In genomic region chr11:59973097-59973496, GRCh38 we compare ENCODE assay signal across 39 cellular contexts. TPM values are rescaled to one million over a fixed set of nuclear protein-coding genes. Genes with fewer than 3 reads are reported as not detected.
"Had no signal": no experiment of that assay in that cellular context is flagged by ENCODE, and none has a peak within 500 bp of the region (broad histone marks: within the 10 kb centered on the region; RNA-seq: fewer than 3 reads in every experiment).

No MANE protein-coding gene starts in this region.

- H3K36me3 Mint-ChIP-seq: activated naive CD4-positive, alpha-beta T cell treated with anti-CD3 and anti-CD28 coated beads, Interleukin-2, amount 50 U/mL, for 72 hours; activated naive CD8-positive, alpha-beta T cell treated with anti-CD3 and anti-CD28 coated beads for 36 hours had no signal

- H3K36me3 ChIP-seq: adrenal gland, brain microvascular endothelial cell, breast epithelium had no signal

- H3K4me3 ChIP-seq: adrenal gland, body of pancreas, breast epithelium had no signal

- H3K27me3 Mint-ChIP-seq: activated CD4-positive, alpha-beta T cell treated with anti-CD3 and anti-CD28 coated beads for 36 hours had no signal

- H3K27me3 ChIP-seq: adrenal gland, body of pancreas, brain microvascular endothelial cell, breast epithelium had no signal

- H3K4me1 ChIP-seq: adrenal gland, body of pancreas, breast epithelium had no signal

- H3K9me3 ChIP-seq: adrenal gland, body of pancreas, breast epithelium had no signal

- H3K4me1 Mint-ChIP-seq: activated CD4-positive, alpha-beta memory T cell treated with anti-CD3 and anti-CD28 coated beads, Interleukin-2, amount 10 ng/mL, durations not matched to agents 7 days and 5 days; activated CD4-positive, alpha-beta T cell treated with anti-CD3 and anti-CD28 coated beads for 36 hours; activated CD4-positive, alpha-beta T cell treated with anti-CD3 and anti-CD28 coated beads, Interleukin-2, amount 10 ng/mL, durations not matched to agents 7 days and 5 days; activated naive CD8-positive, alpha-beta T cell treated with anti-CD3 and anti-CD28 coated beads for 36 hours; activated T-helper 17 cell treated with anti-CD3 and anti-CD28 coated beads, Interleukin-2, amount 50 U/mL, for 72 hours had no signal

- H3K27ac ChIP-seq: adrenal gland, body of pancreas, brain microvascular endothelial cell, breast epithelium, VCaP had no signal

- H3K4me3 Mint-ChIP-seq: activated CD4-positive, alpha-beta memory T cell treated with anti-CD3 and anti-CD28 coated beads, Interleukin-2, amount 10 ng/mL, durations not matched to agents 7 days and 5 days; activated CD4-positive, alpha-beta T cell treated with anti-CD3 and anti-CD28 coated beads for 36 hours; activated CD4-positive, alpha-beta T cell treated with anti-CD3 and anti-CD28 coated beads, Interleukin-2, amount 10 ng/mL, durations not matched to agents 7 days and 5 days; activated naive CD4-positive, alpha-beta T cell treated with anti-CD3 and anti-CD28 coated beads for 36 hours; activated naive CD8-positive, alpha-beta T cell treated with anti-CD3 and anti-CD28 coated beads for 36 hours; activated T-cell treated with anti-CD3 and anti-CD28 coated beads, Interleukin-2, amount 50 U/mL, for 4 hours; activated T-cell treated with anti-CD3 and anti-CD28 coated beads, Interleukin-2, amount 50 U/mL, for 72 hours; activated T-helper 1 cell treated with anti-CD3 and anti-CD28 coated beads, Interleukin-12 subunit alpha, Interleukin-12 subunit beta, Interleukin-2, Interleukin-4 antibody, amounts not matched to agents 30 ng/mL and 10 ng/mL and 1 ng/mL, durations not matched to agents 14 hours and 24 hours and 36 hours; activated T-helper 17 cell treated with anti-CD3 and anti-CD28 coated beads, Interleukin-2, amount 50 U/mL, for 72 hours; T-helper 1 cell treated with Interleukin-12 subunit alpha and Interleukin-12 subunit beta and Interleukin-4 antibody, amounts not matched to agents 30 μg/mL and 1 μg/mL, for 36 hours; T-helper 2 cell treated with Interferon-gamma antibody and Interleukin-4, amounts not matched to agents 5 μg/mL and 100 μg/mL, for 36 hours had no signal

- ATAC-seq: activated CD4-positive, alpha-beta T cell treated with anti-CD3 and anti-CD28 coated beads for 36 hours; activated CD4-positive, CD25-positive, alpha-beta regulatory T cell treated with anti-CD3 and anti-CD28 coated beads, Interleukin-2, amount 50 U/mL, for 24 hours; activated naive CD4-positive, alpha-beta T cell treated with anti-CD3 and anti-CD28 coated beads, Interleukin-2, amount 50 U/mL, for 72 hours; activated T-cell treated with anti-CD3 and anti-CD28 coated beads, Interleukin-2, amount 50 U/mL, for 4 hours; activated T-cell treated with anti-CD3 and anti-CD28 coated beads, Interleukin-2, amount 50 U/mL, for 72 hours; activated T-helper 17 cell treated with anti-CD3 and anti-CD28 coated beads, Interleukin-2, amount 50 U/mL, for 72 hours; body of pancreas had no signal

- H3K9me3 Mint-ChIP-seq: activated CD4-positive, alpha-beta memory T cell treated with anti-CD3 and anti-CD28 coated beads, Interleukin-2, amount 10 ng/mL, durations not matched to agents 7 days and 5 days; activated CD4-positive, alpha-beta T cell treated with anti-CD3 and anti-CD28 coated beads, Interleukin-2, amount 10 ng/mL, durations not matched to agents 7 days and 5 days; activated naive CD4-positive, alpha-beta T cell treated with anti-CD3 and anti-CD28 coated beads for 36 hours; activated naive CD4-positive, alpha-beta T cell treated with anti-CD3 and anti-CD28 coated beads, Interleukin-2, amount 50 U/mL, for 72 hours; activated naive CD8-positive, alpha-beta T cell treated with anti-CD3 and anti-CD28 coated beads for 36 hours; activated T-cell treated with anti-CD3 and anti-CD28 coated beads, Interleukin-2, amount 50 U/mL, for 4 hours; activated T-cell treated with anti-CD3 and anti-CD28 coated beads, Interleukin-2, amount 50 U/mL, for 72 hours; activated T-helper 1 cell treated with anti-CD3 and anti-CD28 coated beads, Interleukin-12 subunit alpha, Interleukin-12 subunit beta, Interleukin-2, Interleukin-4 antibody, amounts not matched to agents 30 ng/mL and 10 ng/mL and 1 ng/mL, durations not matched to agents 14 hours and 24 hours and 36 hours; activated T-helper 17 cell treated with anti-CD3 and anti-CD28 coated beads, Interleukin-2, amount 50 U/mL, for 72 hours; T-helper 1 cell treated with Interleukin-12 subunit alpha and Interleukin-12 subunit beta and Interleukin-4 antibody, amounts not matched to agents 30 μg/mL and 1 μg/mL, for 36 hours; T-helper 2 cell treated with Interferon-gamma antibody and Interleukin-4, amounts not matched to agents 5 μg/mL and 100 μg/mL, for 36 hours had no signal

- H3K27ac Mint-ChIP-seq: activated CD4-positive, alpha-beta memory T cell treated with anti-CD3 and anti-CD28 coated beads, Interleukin-2, amount 10 ng/mL, durations not matched to agents 7 days and 5 days; activated CD4-positive, alpha-beta T cell treated with anti-CD3 and anti-CD28 coated beads for 36 hours; activated CD4-positive, alpha-beta T cell treated with anti-CD3 and anti-CD28 coated beads, Interleukin-2, amount 10 ng/mL, durations not matched to agents 7 days and 5 days; activated naive CD4-positive, alpha-beta T cell treated with anti-CD3 and anti-CD28 coated beads for 36 hours; activated naive CD4-positive, alpha-beta T cell treated with anti-CD3 and anti-CD28 coated beads, Interleukin-2, amount 50 U/mL, for 72 hours; activated naive CD8-positive, alpha-beta T cell treated with anti-CD3 and anti-CD28 coated beads for 36 hours; activated T-cell treated with anti-CD3 and anti-CD28 coated beads, Interleukin-2, amount 50 U/mL, for 72 hours; activated T-helper 1 cell treated with anti-CD3 and anti-CD28 coated beads, Interleukin-12 subunit alpha, Interleukin-12 subunit beta, Interleukin-2, Interleukin-4 antibody, amounts not matched to agents 30 ng/mL and 10 ng/mL and 1 ng/mL, durations not matched to agents 14 hours and 24 hours and 36 hours; activated T-helper 17 cell treated with anti-CD3 and anti-CD28 coated beads, Interleukin-2, amount 50 U/mL, for 72 hours; T-helper 1 cell treated with Interleukin-12 subunit alpha and Interleukin-12 subunit beta and Interleukin-4 antibody, amounts not matched to agents 30 μg/mL and 1 μg/mL, for 36 hours; T-helper 2 cell treated with Interferon-gamma antibody and Interleukin-4, amounts not matched to agents 5 μg/mL and 100 μg/mL, for 36 hours had no signal

- DNase-seq: activated CD4-positive, alpha-beta memory T cell treated with anti-CD3 and anti-CD28 coated beads, Interleukin-2, amount 10 ng/mL, durations not matched to agents 7 days and 5 days; activated CD4-positive, alpha-beta T cell treated with anti-CD3 and anti-CD28 coated beads for 1 hour; activated CD4-positive, alpha-beta T cell treated with anti-CD3 and anti-CD28 coated beads for 36 hours; activated CD4-positive, alpha-beta T cell treated with anti-CD3 and anti-CD28 coated beads for 48 hours; activated CD4-positive, alpha-beta T cell treated with anti-CD3 and anti-CD28 coated beads, Interleukin-2, amount 10 ng/mL, durations not matched to agents 7 days and 5 days; activated CD4-positive, alpha-beta T cell treated with anti-CD3 and anti-CD28 coated beads, Interleukin-2, amount 50 U/mL, for 48 hours; activated CD4-positive, CD25-positive, alpha-beta regulatory T cell; activated CD8-positive, alpha-beta memory T cell treated with anti-CD3 and anti-CD28 coated beads, Interleukin-2, amount 50 U/mL, for 4 hours; activated effector memory CD4-positive, alpha-beta T cell treated with anti-CD3 and anti-CD28 coated beads, Interleukin-2, amount 50 U/mL, for 16 hours; activated gamma-delta T cell treated with Interleukin-2 at 50 U/mL for 16 hours; activated naive CD4-positive, alpha-beta T cell; activated naive CD4-positive, alpha-beta T cell treated with anti-CD3 and anti-CD28 coated beads for 36 hours; activated naive CD4-positive, alpha-beta T cell treated with anti-CD3 and anti-CD28 coated beads, Interleukin-2, amount 50 U/mL, for 16 hours; activated naive CD8-positive, alpha-beta T cell treated with anti-CD3 and anti-CD28 coated beads for 36 hours; activated T-cell treated with anti-CD3 and anti-CD28 coated beads for 4 hours; activated T-cell treated with anti-CD3 and anti-CD28 coated beads, Interleukin-2, amount 50 U/mL, for 1 hour; activated T-cell treated with anti-CD3 and anti-CD28 coated beads, Interleukin-2, amount 50 U/mL, for 4 hours; activated T-cell treated with anti-CD3 and anti-CD28 coated beads, Interleukin-2, amount 50 U/mL, for 72 hours; adrenal gland; amniotic stem cell; aorta; body of pancreas; brain microvascular endothelial cell; central memory CD4-positive, alpha-beta T cell; T-helper 1 cell; T-helper 2 cell; T-helper 9 cell had no signal

RNA-seq across cellular contexts. Expression of gene OOSP4A, which starts 9.3 kb away (rescaled TPM):
- total RNA-seq: activated CD4-positive, alpha-beta memory T cell treated with anti-CD3 and anti-CD28 coated beads, Interleukin-2, amount 10 ng/mL, durations not matched to agents 7 days and 5 days; activated CD4-positive, alpha-beta T cell treated with anti-CD3 and anti-CD28 coated beads for 36 hours; activated CD4-positive, alpha-beta T cell treated with anti-CD3 and anti-CD28 coated beads, Interleukin-2, amount 10 ng/mL, durations not matched to agents 7 days and 5 days; activated CD8-positive, alpha-beta memory T cell treated with anti-CD3 and anti-CD28 coated beads for 36 hours; activated naive CD4-positive, alpha-beta T cell treated with anti-CD3 and anti-CD28 coated beads for 36 hours; activated naive CD4-positive, alpha-beta T cell treated with anti-CD3 and anti-CD28 coated beads, Interleukin-2, amount 50 U/mL, for 72 hours; activated naive CD8-positive, alpha-beta T cell treated with anti-CD3 and anti-CD28 coated beads for 36 hours; activated T-cell treated with anti-CD3 and anti-CD28 coated beads, Interleukin-2, amount 50 U/mL, for 4 hours; activated T-cell treated with anti-CD3 and anti-CD28 coated beads, Interleukin-2, amount 50 U/mL, for 72 hours; activated T-helper 1 cell treated with anti-CD3 and anti-CD28 coated beads, Interleukin-12 subunit alpha, Interleukin-12 subunit beta, Interleukin-2, Interleukin-4 antibody, amounts not matched to agents 30 ng/mL and 10 ng/mL and 1 ng/mL, durations not matched to agents 14 hours and 24 hours and 36 hours; activated T-helper 17 cell treated with anti-CD3 and anti-CD28 coated beads, Interleukin-2, amount 50 U/mL, for 72 hours; adrenal gland; aorta; astrocyte; body of pancreas; breast epithelium; cardiac septum; cerebellum had no signal
- polyA plus RNA-seq: adrenal gland, aorta had no signal

RNA-seq across cellular contexts. Expression of gene OOSP1, which starts 34.9 kb away (rescaled TPM):
- total RNA-seq: activated CD4-positive, alpha-beta memory T cell treated with anti-CD3 and anti-CD28 coated beads, Interleukin-2, amount 10 ng/mL, durations not matched to agents 7 days and 5 days; activated CD4-positive, alpha-beta T cell treated with anti-CD3 and anti-CD28 coated beads for 36 hours; activated CD4-positive, alpha-beta T cell treated with anti-CD3 and anti-CD28 coated beads, Interleukin-2, amount 10 ng/mL, durations not matched to agents 7 days and 5 days; activated CD8-positive, alpha-beta memory T cell treated with anti-CD3 and anti-CD28 coated beads for 36 hours; activated naive CD4-positive, alpha-beta T cell treated with anti-CD3 and anti-CD28 coated beads for 36 hours; activated naive CD4-positive, alpha-beta T cell treated with anti-CD3 and anti-CD28 coated beads, Interleukin-2, amount 50 U/mL, for 72 hours; activated naive CD8-positive, alpha-beta T cell treated with anti-CD3 and anti-CD28 coated beads for 36 hours; activated T-cell treated with anti-CD3 and anti-CD28 coated beads, Interleukin-2, amount 50 U/mL, for 4 hours; activated T-cell treated with anti-CD3 and anti-CD28 coated beads, Interleukin-2, amount 50 U/mL, for 72 hours; activated T-helper 1 cell treated with anti-CD3 and anti-CD28 coated beads, Interleukin-12 subunit alpha, Interleukin-12 subunit beta, Interleukin-2, Interleukin-4 antibody, amounts not matched to agents 30 ng/mL and 10 ng/mL and 1 ng/mL, durations not matched to agents 14 hours and 24 hours and 36 hours; activated T-helper 17 cell treated with anti-CD3 and anti-CD28 coated beads, Interleukin-2, amount 50 U/mL, for 72 hours; adrenal gland; aorta; astrocyte; body of pancreas; breast epithelium; cardiac septum; cerebellum had no signal
- polyA plus RNA-seq: adrenal gland, aorta had no signal

RNA-seq across cellular contexts. Expression of gene OOSP4B, which starts 43.9 kb away (rescaled TPM):
- total RNA-seq: activated CD4-positive, alpha-beta memory T cell treated with anti-CD3 and anti-CD28 coated beads, Interleukin-2, amount 10 ng/mL, durations not matched to agents 7 days and 5 days; activated CD4-positive, alpha-beta T cell treated with anti-CD3 and anti-CD28 coated beads for 36 hours; activated CD4-positive, alpha-beta T cell treated with anti-CD3 and anti-CD28 coated beads, Interleukin-2, amount 10 ng/mL, durations not matched to agents 7 days and 5 days; activated CD8-positive, alpha-beta memory T cell treated with anti-CD3 and anti-CD28 coated beads for 36 hours; activated naive CD4-positive, alpha-beta T cell treated with anti-CD3 and anti-CD28 coated beads for 36 hours; activated naive CD4-positive, alpha-beta T cell treated with anti-CD3 and anti-CD28 coated beads, Interleukin-2, amount 50 U/mL, for 72 hours; activated naive CD8-positive, alpha-beta T cell treated with anti-CD3 and anti-CD28 coated beads for 36 hours; activated T-cell treated with anti-CD3 and anti-CD28 coated beads, Interleukin-2, amount 50 U/mL, for 4 hours; activated T-cell treated with anti-CD3 and anti-CD28 coated beads, Interleukin-2, amount 50 U/mL, for 72 hours; activated T-helper 1 cell treated with anti-CD3 and anti-CD28 coated beads, Interleukin-12 subunit alpha, Interleukin-12 subunit beta, Interleukin-2, Interleukin-4 antibody, amounts not matched to agents 30 ng/mL and 10 ng/mL and 1 ng/mL, durations not matched to agents 14 hours and 24 hours and 36 hours; activated T-helper 17 cell treated with anti-CD3 and anti-CD28 coated beads, Interleukin-2, amount 50 U/mL, for 72 hours; adrenal gland; aorta; astrocyte; body of pancreas; breast epithelium; cardiac septum; cerebellum had no signal
- polyA plus RNA-seq: adrenal gland, aorta had no signal
